8 cellular contexts compared by ENCODE assay signal in the genomic region with DNA sequence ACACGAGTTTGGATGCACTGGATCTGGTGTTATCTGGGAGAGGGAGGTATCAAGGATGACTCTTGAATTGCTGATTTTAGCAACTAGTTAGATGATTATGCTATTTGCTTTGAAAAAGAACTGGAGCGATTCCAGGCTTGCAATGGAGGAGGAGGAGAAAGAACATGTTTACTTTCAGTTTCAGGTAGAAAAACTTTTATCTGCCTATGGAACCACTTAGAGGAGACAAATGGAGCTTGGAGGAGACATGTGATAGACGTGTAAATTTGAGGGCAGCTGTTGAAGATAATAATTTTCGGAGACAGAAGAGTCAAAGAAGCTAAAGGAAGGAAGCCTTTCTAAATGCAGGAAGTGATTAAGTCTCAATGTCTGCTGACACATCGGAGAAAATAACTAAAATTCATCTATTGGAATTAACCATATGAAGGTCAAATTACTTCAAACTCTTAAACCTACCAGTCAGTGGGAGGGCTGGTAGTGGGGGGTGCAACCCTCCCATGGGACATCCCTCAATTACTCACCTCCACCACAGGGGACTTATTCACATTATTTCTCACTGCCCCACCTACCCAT. TPM values are rescaled to one million over a fixed set of nuclear protein-coding genes. Genes with fewer than 3 reads are reported as not detected.
DNase-seq lines count a peak whose midpoint lies in the region; ATAC-seq lines count a peak whose summit lies in the region.

No MANE protein-coding gene starts in this region.

- H3K4me3 ChIP-seq in thymus (ENCODE audit: low read length) (peak overlapping the region; percentile 18), Karpas-422 (ENCODE audit: low read length) (no peak overlapping the region)

- no peaks in the 10 kb centered on the region for H3K36me3 Mint-ChIP-seq in activated T-cell treated with anti-CD3 and anti-CD28 coated beads, Interleukin-2, amount 50 U/mL, for 4 hours (ENCODE audit: insufficient read depth)

- H3K27me3 ChIP-seq in thymus (ENCODE audit: control insufficient read depth, insufficient read depth): no peaks in the 10 kb centered on the region
- H3K27me3 ChIP-seq in Karpas-422 (ENCODE audit: low read length): no peaks in the 10 kb centered on the region

- peaks cover 8% of the 10 kb centered on the region for H3K4me1 Mint-ChIP-seq in activated T-cell treated with anti-CD3 and anti-CD28 coated beads, Interleukin-2, amount 50 U/mL, for 4 hours (ENCODE audit: low read depth)

- DNase-seq in ACHN: peak; percentile 43
- DNase-seq in activated T-cell treated with anti-CD3 and anti-CD28 coated beads, Interleukin-2, amount 50 U/mL, for 4 hours: peak; percentile 15
- peak; percentile 37 for DNase-seq in kidney tubule cell (ENCODE audit: low spot score)
- DNase-seq in Karpas-422: no peak
- DNase-seq in mesenteric fat pad (ENCODE audit: low spot score): no peak

- H3K36me3 ChIP-seq in thymus (ENCODE audit: control insufficient read depth, insufficient read depth) (no peaks in the 10 kb centered on the region), Karpas-422 (ENCODE audit: insufficient read depth, low read length) (no peaks in the 10 kb centered on the region)

- no peak overlapping the region for H3K9ac ChIP-seq in Karpas-422 (ENCODE audit: low read length)

- no peak overlapping the region for H2AFZ ChIP-seq in Karpas-422 (ENCODE audit: low read length)

- H3K9me3 Mint-ChIP-seq in activated T-cell treated with anti-CD3 and anti-CD28 coated beads, Interleukin-2, amount 50 U/mL, for 4 hours: peaks cover 4% of the 10 kb centered on the region

- H3K4me1 ChIP-seq in thymus (ENCODE audit: control insufficient read depth, insufficient read depth, low read length) (no peaks in the 10 kb centered on the region), Karpas-422 (ENCODE audit: low read length) (no peaks in the 10 kb centered on the region)

- no peaks in the 10 kb centered on the region for H3K79me2 ChIP-seq in Karpas-422 (ENCODE audit: low read length)

- H3K9me2 ChIP-seq in Karpas-422 (replicated peaks; ENCODE audit: insufficient read depth, low read length): 0 out of 2 replicates have a peak, but pooled peaks cover 3% of the 10 kb centered on the region

- peak overlapping the region; percentile 65 for H3K4me3 Mint-ChIP-seq in activated T-cell treated with anti-CD3 and anti-CD28 coated beads, Interleukin-2, amount 50 U/mL, for 4 hours

- H3K9me3 ChIP-seq in thymus (ENCODE audit: control insufficient read depth) (no peaks in the 10 kb centered on the region), Karpas-422 (ENCODE audit: low read length) (peaks cover 6% of the 10 kb centered on the region)

- H3K4me2 ChIP-seq in Karpas-422 (ENCODE audit: low read depth, low read length, poor library complexity, severe bottlenecking): no peak overlapping the region

- peak; percentile 47 for ATAC-seq in HG02938 (IDR thresholded peaks at IDR 0.05; ENCODE audit: unreplicated experiment)
- peak; percentile 85 for ATAC-seq in activated T-cell treated with anti-CD3 and anti-CD28 coated beads, Interleukin-2, amount 50 U/mL, for 4 hours
- no peak for ATAC-seq in HG02852 (IDR thresholded peaks at IDR 0.05; ENCODE audit: unreplicated experiment)

- H4K20me1 ChIP-seq in Karpas-422 (ENCODE audit: insufficient read depth, low read depth, low read length): no peaks in the 10 kb centered on the region

- H3K27ac ChIP-seq in thymus (ENCODE audit: low read depth) (no peak overlapping the region), Karpas-422 (ENCODE audit: low read length) (no peak overlapping the region)

- 19% methylated on average over 5 of the region's 5 CpGs for WGBS in thymus

- in situ Hi-C loops in ACHN (cut with HindIII; ENCODE audit: low pct_ligation_motif_present, low pct_unique_long_range_greater_than_20kb, low sequenced_read_pairs): no loop called here

- no peaks in the 10 kb centered on the region for H3K27me3 Mint-ChIP-seq in activated T-cell treated with anti-CD3 and anti-CD28 coated beads, Interleukin-2, amount 50 U/mL, for 4 hours (ENCODE audit: low read depth)

RNA-seq across cellular contexts. Expression of gene GNAI1, which starts 56.4 kb away (rescaled TPM):
- 1 to 10 TPM; 2.0 to 7.2 (median 3.8) TPM for total RNA-seq in activated T-cell treated with anti-CD3 and anti-CD28 coated beads, Interleukin-2, amount 50 U/mL, for 4 hours
- polyA plus RNA-seq in thymus: 12.6 TPM
- not detected in 2 replicates for total RNA-seq in Karpas-422 (2014; rRNA removed; shearing (Covaris generic); ENCODE audit: low replicate concordance)
- total RNA-seq in mesenteric fat pad: 179 TPM

Comparison
In these comparisons a context has a peak if more than half of its experiments do, and no peak if none do; other contexts are left out.
1. DNase-seq: peak in ACHN (single experiment), activated T-cell treated with anti-CD3 and anti-CD28 coated beads, Interleukin-2, amount 50 U/mL, for 4 hours (single experiment) and kidney tubule cell (single experiment); none in Karpas-422 (single experiment) and mesenteric fat pad (single experiment).
2. RNA of gene GNAI1, which starts 56.4 kb away (total RNA-seq): 179 TPM in mesenteric fat pad (single experiment); 2.0 to 7.2 TPM in activated T-cell treated with anti-CD3 and anti-CD28 coated beads, Interleukin-2, amount 50 U/mL, for 4 hours and not detected in Karpas-422; every median in the first group is over 10 times any median in the second.